ENCODE assay signal across 8 cellular contexts in genomic region chr6:31580807-31581437, GRCh38. TPM values are rescaled to one million over a fixed set of nuclear protein-coding genes. Genes with fewer than 3 reads are reported as not detected.
DNase-seq lines count a peak whose midpoint lies in the region; ATAC-seq and TF ChIP-seq lines count a peak whose summit lies in the region.

No MANE protein-coding gene starts in this region.

- peak overlapping the region; percentile 86 for H3K4me3 ChIP-seq in epithelial cell of esophagus (ENCODE audit: low read length)

- peak; percentile 59 for TF ChIP-seq CTCF in epithelial cell of esophagus (IDR thresholded peaks at IDR 0.05; ENCODE audit: insufficient read depth, low read depth, low read length, missing control alignments)

- DNase-seq in Ammon's horn (ENCODE audit: low spot score) = peak; percentile 83
- peak; percentile 74 for DNase-seq in NOMO-1 treated with dmso at 0.1 percent for 144 hours (lab: John Stamatoyannopoulos, UW; ENCODE audit: unreplicated experiment)
- peak; percentile 99 for DNase-seq in activated CD8-positive, alpha-beta memory T cell treated with anti-CD3 and anti-CD28 coated beads, Interleukin-2, amount 50 U/mL, for 48 hours
- peak; percentile 73 for DNase-seq in epithelial cell of esophagus (ENCODE audit: low read depth)
- peak; percentile 88 for DNase-seq in mucosa of gallbladder (ENCODE audit: low spot score)
- DNase-seq in stimulated activated CD8-positive, alpha-beta memory T cell treated with anti-CD3 and anti-CD28 coated beads, Interleukin-4, amount 100 ng/mL, for 24 hours (ENCODE audit: low read depth) = peak; percentile 83

- ATAC-seq in GM19023 (IDR thresholded peaks at IDR 0.05; ENCODE audit: unreplicated experiment) = peak; percentile 64
- ATAC-seq in HG03575 (IDR thresholded peaks at IDR 0.05; ENCODE audit: extremely low read depth, insufficient number of reproducible peaks, low FRiP score, unreplicated experiment) = peak; percentile 38

RNA-seq across cellular contexts. Expression of gene LTB, which starts 1.3 kb away (rescaled TPM):
- total RNA-seq in mucosa of gallbladder = 4.9 TPM

RNA-seq across cellular contexts. Expression of gene LST1, which starts 5.2 kb away (rescaled TPM):
- total RNA-seq in mucosa of gallbladder = 18.4 TPM

RNA-seq across cellular contexts. Expression of gene TNF, which starts 5.6 kb away (rescaled TPM):
- total RNA-seq in mucosa of gallbladder = 6.6 TPM

RNA-seq across cellular contexts. Expression of gene LTA, which starts 8.8 kb away (rescaled TPM):
- 1.9 TPM for total RNA-seq in mucosa of gallbladder

RNA-seq across cellular contexts. Expression of gene NCR3, which starts 11.9 kb away (rescaled TPM):
- total RNA-seq in mucosa of gallbladder = not detected

Comparison
In these comparisons a context has a peak if more than half of its experiments do, and no peak if none do; other contexts are left out.
1. Peak in every context shown above with its lines: DNase-seq, ATAC-seq and H3K4me3 ChIP-seq.